Comparison of ENCODE assay signal across 2 cellular contexts in the genomic region with DNA sequence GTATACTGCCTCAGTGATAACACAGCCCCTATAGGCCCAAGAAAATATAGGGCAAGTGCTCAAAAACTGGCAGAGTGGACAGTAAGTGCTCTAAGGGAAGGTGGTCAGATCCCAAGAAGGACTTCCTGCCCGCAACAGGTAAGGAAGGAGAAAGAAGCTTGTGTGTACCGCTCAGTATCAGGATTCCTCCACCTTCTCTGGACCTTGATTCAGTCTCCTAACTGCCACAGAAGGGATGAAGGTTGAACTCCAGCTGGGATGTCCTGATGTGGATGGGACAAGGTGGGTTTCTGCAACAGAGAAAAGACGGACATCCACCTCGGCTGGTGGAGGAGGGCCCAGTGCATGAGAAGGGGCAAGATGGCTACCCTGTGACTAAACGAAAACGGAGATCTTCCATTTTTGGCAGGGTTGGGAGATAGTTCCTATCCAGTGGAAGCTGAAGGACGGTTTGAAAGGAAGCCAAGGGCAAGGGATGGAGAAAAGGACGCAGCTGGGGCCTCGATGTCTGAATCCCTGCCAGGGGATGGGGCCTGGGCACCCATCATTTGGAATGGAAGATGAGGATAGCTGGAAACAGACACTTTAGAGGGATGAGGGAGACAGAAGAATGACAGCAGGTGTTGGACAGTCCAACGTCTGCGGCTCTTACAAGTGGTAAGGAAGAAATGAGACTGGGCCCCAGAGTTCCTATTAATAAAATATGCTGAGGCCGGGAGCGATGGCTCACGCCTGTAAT.
TF ChIP-seq lines count a peak whose summit lies in the region.

No MANE protein-coding gene starts in this region.

TF ChIP-seq in SK-N-SH, 30 proteins besides CTCF, POLR2A, EP300 and RAD21:
- TF ChIP-seq, protein P1, sequence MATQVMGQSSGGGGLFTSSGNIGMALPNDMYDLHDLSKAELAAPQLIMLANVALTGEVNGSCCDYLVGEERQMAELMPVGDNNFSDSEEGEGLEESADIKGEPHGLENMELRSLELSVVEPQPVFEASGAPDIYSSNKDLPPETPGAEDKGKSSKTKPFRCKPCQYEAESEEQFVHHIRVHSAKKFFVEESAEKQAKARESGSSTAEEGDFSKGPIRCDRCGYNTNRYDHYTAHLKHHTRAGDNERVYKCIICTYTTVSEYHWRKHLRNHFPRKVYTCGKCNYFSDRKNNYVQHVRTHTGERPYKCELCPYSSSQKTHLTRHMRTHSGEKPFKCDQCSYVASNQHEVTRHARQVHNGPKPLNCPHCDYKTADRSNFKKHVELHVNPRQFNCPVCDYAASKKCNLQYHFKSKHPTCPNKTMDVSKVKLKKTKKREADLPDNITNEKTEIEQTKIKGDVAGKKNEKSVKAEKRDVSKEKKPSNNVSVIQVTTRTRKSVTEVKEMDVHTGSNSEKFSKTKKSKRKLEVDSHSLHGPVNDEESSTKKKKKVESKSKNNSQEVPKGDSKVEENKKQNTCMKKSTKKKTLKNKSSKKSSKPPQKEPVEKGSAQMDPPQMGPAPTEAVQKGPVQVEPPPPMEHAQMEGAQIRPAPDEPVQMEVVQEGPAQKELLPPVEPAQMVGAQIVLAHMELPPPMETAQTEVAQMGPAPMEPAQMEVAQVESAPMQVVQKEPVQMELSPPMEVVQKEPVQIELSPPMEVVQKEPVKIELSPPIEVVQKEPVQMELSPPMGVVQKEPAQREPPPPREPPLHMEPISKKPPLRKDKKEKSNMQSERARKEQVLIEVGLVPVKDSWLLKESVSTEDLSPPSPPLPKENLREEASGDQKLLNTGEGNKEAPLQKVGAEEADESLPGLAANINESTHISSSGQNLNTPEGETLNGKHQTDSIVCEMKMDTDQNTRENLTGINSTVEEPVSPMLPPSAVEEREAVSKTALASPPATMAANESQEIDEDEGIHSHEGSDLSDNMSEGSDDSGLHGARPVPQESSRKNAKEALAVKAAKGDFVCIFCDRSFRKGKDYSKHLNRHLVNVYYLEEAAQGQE (IDR thresholded peaks at IDR 0.05; ENCODE audit: low read depth, low read length), result no peak
- no peak for TF ChIP-seq GABPA (IDR thresholded peaks at IDR 0.05; ENCODE audit: low read depth)
- no peak for TF ChIP-seq EZH2phosphoT487 (IDR thresholded peaks at IDR 0.05; ENCODE audit: borderline replicate concordance, low read depth)
- TF ChIP-seq ELF1 (IDR thresholded peaks at IDR 0.05), result no peak
- TF ChIP-seq NFIC (IDR thresholded peaks at IDR 0.05; ENCODE audit: borderline replicate concordance), result no peak
- no peak for TF ChIP-seq MXI1 (IDR thresholded peaks at IDR 0.05; ENCODE audit: low read depth, low read length)
- TF ChIP-seq, protein P2, sequence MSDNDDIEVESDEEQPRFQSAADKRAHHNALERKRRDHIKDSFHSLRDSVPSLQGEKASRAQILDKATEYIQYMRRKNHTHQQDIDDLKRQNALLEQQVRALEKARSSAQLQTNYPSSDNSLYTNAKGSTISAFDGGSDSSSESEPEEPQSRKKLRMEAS (IDR thresholded peaks at IDR 0.05; ENCODE audit: low read depth), result no peak
- TF ChIP-seq CHD2 (IDR thresholded peaks at IDR 0.05; ENCODE audit: low read length, partially characterized antibody), result no peak
- TF ChIP-seq, protein P3, sequence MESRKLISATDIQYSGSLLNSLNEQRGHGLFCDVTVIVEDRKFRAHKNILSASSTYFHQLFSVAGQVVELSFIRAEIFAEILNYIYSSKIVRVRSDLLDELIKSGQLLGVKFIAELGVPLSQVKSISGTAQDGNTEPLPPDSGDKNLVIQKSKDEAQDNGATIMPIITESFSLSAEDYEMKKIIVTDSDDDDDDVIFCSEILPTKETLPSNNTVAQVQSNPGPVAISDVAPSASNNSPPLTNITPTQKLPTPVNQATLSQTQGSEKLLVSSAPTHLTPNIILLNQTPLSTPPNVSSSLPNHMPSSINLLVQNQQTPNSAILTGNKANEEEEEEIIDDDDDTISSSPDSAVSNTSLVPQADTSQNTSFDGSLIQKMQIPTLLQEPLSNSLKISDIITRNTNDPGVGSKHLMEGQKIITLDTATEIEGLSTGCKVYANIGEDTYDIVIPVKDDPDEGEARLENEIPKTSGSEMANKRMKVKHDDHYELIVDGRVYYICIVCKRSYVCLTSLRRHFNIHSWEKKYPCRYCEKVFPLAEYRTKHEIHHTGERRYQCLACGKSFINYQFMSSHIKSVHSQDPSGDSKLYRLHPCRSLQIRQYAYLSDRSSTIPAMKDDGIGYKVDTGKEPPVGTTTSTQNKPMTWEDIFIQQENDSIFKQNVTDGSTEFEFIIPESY (IDR thresholded peaks at IDR 0.05; ENCODE audit: borderline replicate concordance, low read depth), result no peak
- TF ChIP-seq FOSL2 (IDR thresholded peaks at IDR 0.05; ENCODE audit: borderline replicate concordance, low read depth), result no peak
- no peak for TF ChIP-seq MEF2A (IDR thresholded peaks at IDR 0.05; ENCODE audit: borderline replicate concordance, low read depth)
- no peak for TF ChIP-seq FOXJ3 (CRISPR knock-in tag; IDR thresholded peaks at IDR 0.05)
- TF ChIP-seq, protein P4, sequence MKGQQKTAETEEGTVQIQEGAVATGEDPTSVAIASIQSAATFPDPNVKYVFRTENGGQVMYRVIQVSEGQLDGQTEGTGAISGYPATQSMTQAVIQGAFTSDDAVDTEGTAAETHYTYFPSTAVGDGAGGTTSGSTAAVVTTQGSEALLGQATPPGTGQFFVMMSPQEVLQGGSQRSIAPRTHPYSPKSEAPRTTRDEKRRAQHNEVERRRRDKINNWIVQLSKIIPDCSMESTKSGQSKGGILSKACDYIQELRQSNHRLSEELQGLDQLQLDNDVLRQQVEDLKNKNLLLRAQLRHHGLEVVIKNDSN (IDR thresholded peaks at IDR 0.05; ENCODE audit: borderline replicate concordance, low read depth), result no peak
- TF ChIP-seq TEAD4 (IDR thresholded peaks at IDR 0.05; ENCODE audit: borderline replicate concordance, insufficient read depth), result no peak
- no peak for TF ChIP-seq TCF12 (IDR thresholded peaks at IDR 0.05)
- TF ChIP-seq, protein P5, sequence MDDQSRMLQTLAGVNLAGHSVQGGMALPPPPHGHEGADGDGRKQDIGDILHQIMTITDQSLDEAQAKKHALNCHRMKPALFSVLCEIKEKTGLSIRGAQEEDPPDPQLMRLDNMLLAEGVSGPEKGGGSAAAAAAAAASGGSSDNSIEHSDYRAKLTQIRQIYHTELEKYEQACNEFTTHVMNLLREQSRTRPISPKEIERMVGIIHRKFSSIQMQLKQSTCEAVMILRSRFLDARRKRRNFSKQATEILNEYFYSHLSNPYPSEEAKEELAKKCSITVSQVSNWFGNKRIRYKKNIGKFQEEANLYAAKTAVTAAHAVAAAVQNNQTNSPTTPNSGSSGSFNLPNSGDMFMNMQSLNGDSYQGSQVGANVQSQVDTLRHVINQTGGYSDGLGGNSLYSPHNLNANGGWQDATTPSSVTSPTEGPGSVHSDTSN (IDR thresholded peaks at IDR 0.05), result no peak
- no peak for TF ChIP-seq FOXM1 (IDR thresholded peaks at IDR 0.05; ENCODE audit: low read depth)
- no peak for TF ChIP-seq POLR2AphosphoS5 (IDR thresholded peaks at IDR 0.05; ENCODE audit: low read depth, low read length)
- TF ChIP-seq TAF1 (IDR thresholded peaks at IDR 0.05; ENCODE audit: borderline replicate concordance, low read depth, low read length), result no peak
- no peak for TF ChIP-seq SIN3A (IDR thresholded peaks at IDR 0.05; ENCODE audit: borderline replicate concordance, low read depth, low read length)
TF ChIP-seq in SK-N-SH: peak in this region for 0.

TF ChIP-seq in SK-N-SH treated with all-trans-retinoic acid at 6 μM for 48 hours, 23 proteins besides CTCF, POLR2A, EP300 and RAD21 (continued from another document):
- TF ChIP-seq, protein P6, sequence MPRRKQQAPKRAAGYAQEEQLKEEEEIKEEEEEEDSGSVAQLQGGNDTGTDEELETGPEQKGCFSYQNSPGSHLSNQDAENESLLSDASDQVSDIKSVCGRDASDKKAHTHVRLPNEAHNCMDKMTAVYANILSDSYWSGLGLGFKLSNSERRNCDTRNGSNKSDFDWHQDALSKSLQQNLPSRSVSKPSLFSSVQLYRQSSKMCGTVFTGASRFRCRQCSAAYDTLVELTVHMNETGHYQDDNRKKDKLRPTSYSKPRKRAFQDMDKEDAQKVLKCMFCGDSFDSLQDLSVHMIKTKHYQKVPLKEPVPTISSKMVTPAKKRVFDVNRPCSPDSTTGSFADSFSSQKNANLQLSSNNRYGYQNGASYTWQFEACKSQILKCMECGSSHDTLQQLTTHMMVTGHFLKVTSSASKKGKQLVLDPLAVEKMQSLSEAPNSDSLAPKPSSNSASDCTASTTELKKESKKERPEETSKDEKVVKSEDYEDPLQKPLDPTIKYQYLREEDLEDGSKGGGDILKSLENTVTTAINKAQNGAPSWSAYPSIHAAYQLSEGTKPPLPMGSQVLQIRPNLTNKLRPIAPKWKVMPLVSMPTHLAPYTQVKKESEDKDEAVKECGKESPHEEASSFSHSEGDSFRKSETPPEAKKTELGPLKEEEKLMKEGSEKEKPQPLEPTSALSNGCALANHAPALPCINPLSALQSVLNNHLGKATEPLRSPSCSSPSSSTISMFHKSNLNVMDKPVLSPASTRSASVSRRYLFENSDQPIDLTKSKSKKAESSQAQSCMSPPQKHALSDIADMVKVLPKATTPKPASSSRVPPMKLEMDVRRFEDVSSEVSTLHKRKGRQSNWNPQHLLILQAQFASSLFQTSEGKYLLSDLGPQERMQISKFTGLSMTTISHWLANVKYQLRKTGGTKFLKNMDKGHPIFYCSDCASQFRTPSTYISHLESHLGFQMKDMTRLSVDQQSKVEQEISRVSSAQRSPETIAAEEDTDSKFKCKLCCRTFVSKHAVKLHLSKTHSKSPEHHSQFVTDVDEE (CRISPR knock-in tag; IDR thresholded peaks at IDR 0.05), result no peak
- TF ChIP-seq, protein P7, sequence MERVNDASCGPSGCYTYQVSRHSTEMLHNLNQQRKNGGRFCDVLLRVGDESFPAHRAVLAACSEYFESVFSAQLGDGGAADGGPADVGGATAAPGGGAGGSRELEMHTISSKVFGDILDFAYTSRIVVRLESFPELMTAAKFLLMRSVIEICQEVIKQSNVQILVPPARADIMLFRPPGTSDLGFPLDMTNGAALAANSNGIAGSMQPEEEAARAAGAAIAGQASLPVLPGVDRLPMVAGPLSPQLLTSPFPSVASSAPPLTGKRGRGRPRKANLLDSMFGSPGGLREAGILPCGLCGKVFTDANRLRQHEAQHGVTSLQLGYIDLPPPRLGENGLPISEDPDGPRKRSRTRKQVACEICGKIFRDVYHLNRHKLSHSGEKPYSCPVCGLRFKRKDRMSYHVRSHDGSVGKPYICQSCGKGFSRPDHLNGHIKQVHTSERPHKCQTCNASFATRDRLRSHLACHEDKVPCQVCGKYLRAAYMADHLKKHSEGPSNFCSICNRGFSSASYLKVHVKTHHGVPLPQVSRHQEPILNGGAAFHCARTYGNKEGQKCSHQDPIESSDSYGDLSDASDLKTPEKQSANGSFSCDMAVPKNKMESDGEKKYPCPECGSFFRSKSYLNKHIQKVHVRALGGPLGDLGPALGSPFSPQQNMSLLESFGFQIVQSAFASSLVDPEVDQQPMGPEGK (CRISPR knock-in tag; IDR thresholded peaks at IDR 0.05; ENCODE audit: borderline replicate concordance), result no peak
- TF ChIP-seq ZC3H10 (CRISPR knock-in tag; IDR thresholded peaks at IDR 0.05), result no peak
- no peak for TF ChIP-seq RARB (CRISPR knock-in tag; IDR thresholded peaks at IDR 0.05)
- TF ChIP-seq, protein P8, sequence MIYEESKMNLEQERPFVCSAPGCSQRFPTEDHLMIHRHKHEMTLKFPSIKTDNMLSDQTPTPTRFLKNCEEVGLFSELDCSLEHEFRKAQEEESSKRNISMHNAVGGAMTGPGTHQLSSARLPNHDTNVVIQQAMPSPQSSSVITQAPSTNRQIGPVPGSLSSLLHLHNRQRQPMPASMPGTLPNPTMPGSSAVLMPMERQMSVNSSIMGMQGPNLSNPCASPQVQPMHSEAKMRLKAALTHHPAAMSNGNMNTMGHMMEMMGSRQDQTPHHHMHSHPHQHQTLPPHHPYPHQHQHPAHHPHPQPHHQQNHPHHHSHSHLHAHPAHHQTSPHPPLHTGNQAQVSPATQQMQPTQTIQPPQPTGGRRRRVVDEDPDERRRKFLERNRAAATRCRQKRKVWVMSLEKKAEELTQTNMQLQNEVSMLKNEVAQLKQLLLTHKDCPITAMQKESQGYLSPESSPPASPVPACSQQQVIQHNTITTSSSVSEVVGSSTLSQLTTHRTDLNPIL (CRISPR knock-in tag; IDR thresholded peaks at IDR 0.05; ENCODE audit: low read depth), result no peak
- TF ChIP-seq OSR1 (CRISPR knock-in tag; IDR thresholded peaks at IDR 0.05), result no peak
